In the genomic region with DNA sequence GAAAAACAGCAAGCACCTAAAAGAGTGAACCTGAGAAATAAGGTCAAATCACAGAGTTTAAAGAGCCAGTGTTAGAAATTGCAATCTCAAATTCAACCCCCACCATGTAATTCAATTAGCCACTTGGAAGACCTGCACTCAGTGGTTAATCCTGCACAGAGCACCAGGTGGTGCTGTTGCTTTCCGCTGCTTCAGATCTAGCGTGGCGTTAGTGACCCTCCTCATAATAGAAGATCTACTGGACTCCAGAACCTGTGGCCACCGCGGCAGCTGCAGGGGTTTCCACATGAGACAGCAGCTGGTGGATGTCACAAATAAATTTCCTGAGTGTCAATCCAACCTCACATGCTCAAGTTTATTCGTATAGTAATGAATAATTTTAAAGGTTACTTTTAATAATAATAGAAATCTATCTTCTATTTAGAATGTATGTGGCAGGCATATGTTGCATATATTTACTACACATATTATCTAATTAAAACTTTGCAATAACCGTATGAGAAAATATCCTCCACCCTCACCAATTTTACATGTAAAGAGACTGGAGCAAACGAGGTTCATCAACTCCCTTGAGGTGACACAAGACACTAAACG, we compare ENCODE assay signal across 9 cellular contexts.
DNase-seq lines count a peak whose midpoint lies in the region; ATAC-seq and TF ChIP-seq lines count a peak whose summit lies in the region.
"Had no signal": no experiment of that assay in that cellular context is flagged by ENCODE, and none has a peak within 500 bp of the region (broad histone marks: within the 10 kb centered on the region; RNA-seq: fewer than 3 reads in every experiment).

No MANE protein-coding gene starts in this region.

- DNase-seq in BE2C (peak; percentile 71), NB4 (ENCODE audit: low read depth) (peak; percentile 70), fibroblast of peridontal ligament (ENCODE audit: extremely low read depth) (peak; percentile 83), neural crest cell (ENCODE audit: low read depth, low spot score) (peak; percentile 55), GF-D8 (lab: John Stamatoyannopoulos, UW) (no peak)

- peaks cover 2% of the 10 kb centered on the region for H3K36me3 Mint-ChIP-seq in neural crest cell (ENCODE audit: low read depth)

- TF ChIP-seq POLR2A in GM18505 (IDR thresholded peaks at IDR 0.05; ENCODE audit: borderline replicate concordance, extremely low read depth, insufficient read depth, insufficient read length) (no peak), NB4 (IDR thresholded peaks at IDR 0.05; ENCODE audit: extremely low read depth, insufficient read length) (no peak)

- no peaks in the 10 kb centered on the region for H3K9me3 Mint-ChIP-seq in neural crest cell

- H3K4me3 Mint-ChIP-seq in neural crest cell = no peak overlapping the region
- H3K4me3 Mint-ChIP-seq: T-helper 1 cell treated with Interleukin-12 subunit alpha and Interleukin-12 subunit beta and Interleukin-4 antibody, amounts not matched to agents 30 μg/mL and 1 μg/mL, for 36 hours had no signal

- H3K4me3 ChIP-seq in BE2C (ENCODE audit: low read depth, low read length) (no peak overlapping the region), NB4 (ENCODE audit: low read depth, low read length) (no peak overlapping the region)

- no peaks in the 10 kb centered on the region for H3K27me3 ChIP-seq in BE2C

- TF ChIP-seq CTCF in BE2C (IDR thresholded peaks at IDR 0.05; ENCODE audit: low read depth, low read length) (peak; percentile 94), NB4 (IDR thresholded peaks at IDR 0.05; ENCODE audit: low read depth, low read length) (peak; percentile 83), VCaP (conservative IDR thresholded peaks at IDR 0.05) (peak; percentile 93), neural crest cell (conservative IDR thresholded peaks at IDR 0.05) (peak; percentile 85)

- no peaks in the 10 kb centered on the region for H3K36me3 ChIP-seq in BE2C

- peaks cover 7% of the 10 kb centered on the region for H3K4me1 Mint-ChIP-seq in neural crest cell

- H3K27ac Mint-ChIP-seq in neural crest cell (ENCODE audit: unreplicated experiment) = no peak overlapping the region
- H3K27ac Mint-ChIP-seq: T-helper 1 cell treated with Interleukin-12 subunit alpha and Interleukin-12 subunit beta and Interleukin-4 antibody, amounts not matched to agents 30 μg/mL and 1 μg/mL, for 36 hours had no signal

- H3K9me3 ChIP-seq in BE2C = no peaks in the 10 kb centered on the region

- ATAC-seq in GM18505 (IDR thresholded peaks at IDR 0.05; ENCODE audit: unreplicated experiment) (peak; percentile 96), HG02798 (IDR thresholded peaks at IDR 0.05; ENCODE audit: poor library complexity, unreplicated experiment) (peak; percentile 95)

- H3K4me1 ChIP-seq in BE2C = no peaks in the 10 kb centered on the region

- H3K27me3 Mint-ChIP-seq in neural crest cell (ENCODE audit: low read depth) = peaks cover 3% of the 10 kb centered on the region

- H3K27ac ChIP-seq in VCaP = no peak overlapping the region
